1 cellular context compared by ENCODE assay signal in genomic region chr1:8170059-8170835, GRCh38.
TF ChIP-seq lines count a peak whose summit lies in the region.

No MANE protein-coding gene starts in this region.

TF ChIP-seq in HepG2, 621 proteins besides CTCF, POLR2A, EP300 and RAD21 (continued from another document and continues in another):
- no peak; the same call in 1 of the 2 replicates for TF ChIP-seq ZNF281 (CRISPR knock-in tag; IDR thresholded peaks at IDR 0.05; ENCODE audit: borderline replicate concordance)
- TF ChIP-seq ZNF644 (CRISPR knock-in tag; IDR thresholded peaks at IDR 0.05; ENCODE audit: low read depth) = no peak
- no peak for TF ChIP-seq NFE2L2 (IDR thresholded peaks at IDR 0.05; ENCODE audit: low read length)
- peak; percentile 81 for TF ChIP-seq ZFP91 (CRISPR knock-in tag; IDR thresholded peaks at IDR 0.05; ENCODE audit: borderline replicate concordance)
- peak; percentile 16; the same call in 1 of the 2 replicates for TF ChIP-seq KAT8 (CRISPR knock-in tag; IDR thresholded peaks at IDR 0.05)
- no peak for TF ChIP-seq SMYD3 (CRISPR knock-in tag; IDR thresholded peaks at IDR 0.05)
- TF ChIP-seq ZNF576 (CRISPR knock-in tag; IDR thresholded peaks at IDR 0.05) = no peak
- TF ChIP-seq NCOA2 (CRISPR knock-in tag; IDR thresholded peaks at IDR 0.05) = peak; percentile 68
- TF ChIP-seq ONECUT2 (CRISPR knock-in tag; IDR thresholded peaks at IDR 0.05) = 0 out of 2 replicates have a peak, but pooled peaks have one; percentile 40
- TF ChIP-seq NFIC (IDR thresholded peaks at IDR 0.05; ENCODE audit: low read length) = peak; percentile 72
- TF ChIP-seq NFRKB (IDR thresholded peaks at IDR 0.05) = no peak
- TF ChIP-seq TBP (CRISPR knock-in tag; IDR thresholded peaks at IDR 0.05) = no peak
- peak; percentile 79; the same call in 1 of the 2 replicates for TF ChIP-seq ZMAT3 (CRISPR knock-in tag; conservative IDR thresholded peaks at IDR 0.05)
- no peak for TF ChIP-seq ZUFSP (CRISPR knock-in tag; IDR thresholded peaks at IDR 0.05; ENCODE audit: borderline replicate concordance)
- TF ChIP-seq IRX3 (CRISPR knock-in tag; IDR thresholded peaks at IDR 0.05; ENCODE audit: borderline replicate concordance, low read depth) = no peak
- TF ChIP-seq, protein P1, sequence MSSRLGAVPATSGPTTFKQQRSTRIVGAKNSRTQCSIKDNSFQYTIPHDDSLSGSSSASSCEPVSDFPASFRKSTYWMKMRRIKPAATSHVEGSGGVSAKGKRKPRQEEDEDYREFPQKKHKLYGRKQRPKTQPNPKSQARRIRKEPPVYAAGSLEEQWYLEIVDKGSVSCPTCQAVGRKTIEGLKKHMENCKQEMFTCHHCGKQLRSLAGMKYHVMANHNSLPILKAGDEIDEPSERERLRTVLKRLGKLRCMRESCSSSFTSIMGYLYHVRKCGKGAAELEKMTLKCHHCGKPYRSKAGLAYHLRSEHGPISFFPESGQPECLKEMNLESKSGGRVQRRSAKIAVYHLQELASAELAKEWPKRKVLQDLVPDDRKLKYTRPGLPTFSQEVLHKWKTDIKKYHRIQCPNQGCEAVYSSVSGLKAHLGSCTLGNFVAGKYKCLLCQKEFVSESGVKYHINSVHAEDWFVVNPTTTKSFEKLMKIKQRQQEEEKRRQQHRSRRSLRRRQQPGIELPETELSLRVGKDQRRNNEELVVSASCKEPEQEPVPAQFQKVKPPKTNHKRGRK (CRISPR knock-in tag; IDR thresholded peaks at IDR 0.05) = no peak; the same call in 1 of the 2 replicates
- TF ChIP-seq YEATS2 (CRISPR knock-in tag; IDR thresholded peaks at IDR 0.05; ENCODE audit: borderline replicate concordance) = no peak
- no peak for TF ChIP-seq ZNF44 (CRISPR knock-in tag; IDR thresholded peaks at IDR 0.05)
- peak; percentile 73; the same call in 1 of the 2 replicates for TF ChIP-seq MIXL1 (CRISPR knock-in tag; IDR thresholded peaks at IDR 0.05)
- no peak; the same call in 1 of the 2 replicates for TF ChIP-seq ZNF160 (CRISPR knock-in tag; IDR thresholded peaks at IDR 0.05)
- TF ChIP-seq ZFP41 (CRISPR knock-in tag; IDR thresholded peaks at IDR 0.05; ENCODE audit: borderline replicate concordance) = no peak
- TF ChIP-seq LRRFIP1 (CRISPR knock-in tag; conservative IDR thresholded peaks at IDR 0.05) = no peak
- TF ChIP-seq THAP7 (CRISPR knock-in tag; IDR thresholded peaks at IDR 0.05) = peak; percentile 89; the same call in 1 of the 2 replicates
- TF ChIP-seq ZNF614 (CRISPR knock-in tag; IDR thresholded peaks at IDR 0.05; ENCODE audit: borderline replicate concordance) = no peak; the same call in 1 of the 2 replicates
- TF ChIP-seq KMT2A (CRISPR knock-in tag; IDR thresholded peaks at IDR 0.05) = no peak
- TF ChIP-seq, protein P2, sequence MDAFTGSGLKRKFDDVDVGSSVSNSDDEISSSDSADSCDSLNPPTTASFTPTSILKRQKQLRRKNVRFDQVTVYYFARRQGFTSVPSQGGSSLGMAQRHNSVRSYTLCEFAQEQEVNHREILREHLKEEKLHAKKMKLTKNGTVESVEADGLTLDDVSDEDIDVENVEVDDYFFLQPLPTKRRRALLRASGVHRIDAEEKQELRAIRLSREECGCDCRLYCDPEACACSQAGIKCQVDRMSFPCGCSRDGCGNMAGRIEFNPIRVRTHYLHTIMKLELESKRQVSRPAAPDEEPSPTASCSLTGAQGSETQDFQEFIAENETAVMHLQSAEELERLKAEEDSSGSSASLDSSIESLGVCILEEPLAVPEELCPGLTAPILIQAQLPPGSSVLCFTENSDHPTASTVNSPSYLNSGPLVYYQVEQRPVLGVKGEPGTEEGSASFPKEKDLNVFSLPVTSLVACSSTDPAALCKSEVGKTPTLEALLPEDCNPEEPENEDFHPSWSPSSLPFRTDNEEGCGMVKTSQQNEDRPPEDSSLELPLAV (CRISPR knock-in tag; conservative IDR thresholded peaks at IDR 0.05; ENCODE audit: low read depth) = no peak
- no peak for TF ChIP-seq TP53 (CRISPR knock-in tag; conservative IDR thresholded peaks at IDR 0.05)
- TF ChIP-seq RCOR2 (CRISPR knock-in tag; IDR thresholded peaks at IDR 0.05) = no peak; the same call in 1 of the 2 replicates
- TF ChIP-seq KDM6A (CRISPR knock-in tag; IDR thresholded peaks at IDR 0.05; ENCODE audit: low read depth) = peak; percentile 81; the same call in 1 of the 2 replicates
- peak; percentile 45; the same call in 1 of the 2 replicates for TF ChIP-seq ZBTB7B (CRISPR knock-in tag; IDR thresholded peaks at IDR 0.05)
- TF ChIP-seq ZNF737 (CRISPR knock-in tag; IDR thresholded peaks at IDR 0.05; ENCODE audit: borderline replicate concordance) = no peak
- no peak for TF ChIP-seq KLF13 (CRISPR knock-in tag; IDR thresholded peaks at IDR 0.05)
- TF ChIP-seq CBFB (CRISPR knock-in tag; IDR thresholded peaks at IDR 0.05) = no peak
- TF ChIP-seq CC2D1A (CRISPR knock-in tag; IDR thresholded peaks at IDR 0.05) = no peak
- TF ChIP-seq STAT5B (CRISPR knock-in tag; IDR thresholded peaks at IDR 0.05) = no peak
- TF ChIP-seq ZNF263 (CRISPR knock-in tag; IDR thresholded peaks at IDR 0.05) = peak; percentile 53
- TF ChIP-seq POLR2AphosphoS2 (IDR thresholded peaks at IDR 0.05; ENCODE audit: low read depth, low read length) = no peak
- TF ChIP-seq, protein P3, sequence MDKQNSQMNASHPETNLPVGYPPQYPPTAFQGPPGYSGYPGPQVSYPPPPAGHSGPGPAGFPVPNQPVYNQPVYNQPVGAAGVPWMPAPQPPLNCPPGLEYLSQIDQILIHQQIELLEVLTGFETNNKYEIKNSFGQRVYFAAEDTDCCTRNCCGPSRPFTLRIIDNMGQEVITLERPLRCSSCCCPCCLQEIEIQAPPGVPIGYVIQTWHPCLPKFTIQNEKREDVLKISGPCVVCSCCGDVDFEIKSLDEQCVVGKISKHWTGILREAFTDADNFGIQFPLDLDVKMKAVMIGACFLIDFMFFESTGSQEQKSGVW (CRISPR knock-in tag; IDR thresholded peaks at IDR 0.05; ENCODE audit: borderline replicate concordance) = no peak
- TF ChIP-seq PHF5A (CRISPR knock-in tag; IDR thresholded peaks at IDR 0.05; ENCODE audit: low read depth, unreplicated experiment) = peak; percentile 43
- TF ChIP-seq JUN (CRISPR knock-in tag; IDR thresholded peaks at IDR 0.05) = no peak
- TF ChIP-seq ARNTL (CRISPR knock-in tag; IDR thresholded peaks at IDR 0.05) = peak; percentile 65; the same call in 1 of the 2 replicates
- no peak for TF ChIP-seq ZBTB33 (CRISPR knock-in tag; IDR thresholded peaks at IDR 0.05)
- TF ChIP-seq SMAD1 (CRISPR knock-in tag; IDR thresholded peaks at IDR 0.05; ENCODE audit: borderline replicate concordance, low read depth) = no peak; the same call in 1 of the 2 replicates
- no peak for TF ChIP-seq ZNF569 (CRISPR knock-in tag; IDR thresholded peaks at IDR 0.05; ENCODE audit: borderline replicate concordance)
- TF ChIP-seq ZNF503 (CRISPR knock-in tag; IDR thresholded peaks at IDR 0.05) = 0 out of 2 replicates have a peak, but pooled peaks have one; percentile 27
- TF ChIP-seq, protein P4, sequence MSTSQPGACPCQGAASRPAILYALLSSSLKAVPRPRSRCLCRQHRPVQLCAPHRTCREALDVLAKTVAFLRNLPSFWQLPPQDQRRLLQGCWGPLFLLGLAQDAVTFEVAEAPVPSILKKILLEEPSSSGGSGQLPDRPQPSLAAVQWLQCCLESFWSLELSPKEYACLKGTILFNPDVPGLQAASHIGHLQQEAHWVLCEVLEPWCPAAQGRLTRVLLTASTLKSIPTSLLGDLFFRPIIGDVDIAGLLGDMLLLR (CRISPR knock-in tag; IDR thresholded peaks at IDR 0.05) = no peak
